ENCODE assay signal across 11 cellular contexts in genomic region chr4:88965053-88965452, GRCh38.
DNase-seq lines count a peak whose midpoint lies in the region; ATAC-seq and FAIRE-seq lines count a peak whose summit lies in the region.
"Had no signal": no experiment of that assay in that cellular context is flagged by ENCODE, and none has a peak within 500 bp of the region (broad histone marks: within the 10 kb centered on the region; RNA-seq: fewer than 3 reads in every experiment).

No MANE protein-coding gene starts in this region.

- no peak for ATAC-seq in activated naive CD8-positive, alpha-beta T cell treated with anti-CD3 and anti-CD28 coated beads, Interleukin-2, amount 50 U/mL, for 24 hours

- no peaks in the 10 kb centered on the region for H3K4me1 Mint-ChIP-seq in activated naive CD8-positive, alpha-beta T cell treated with anti-CD3 and anti-CD28 coated beads, Interleukin-2, amount 50 U/mL, for 24 hours
- H3K4me1 Mint-ChIP-seq: IgD-negative memory B cell had no signal

- no peak for FAIRE-seq in GM19239 (lab: Jason Lieb, UNC)
- FAIRE-seq: GM12878 had no signal

- H3K9me3 Mint-ChIP-seq in activated naive CD8-positive, alpha-beta T cell treated with anti-CD3 and anti-CD28 coated beads, Interleukin-2, amount 50 U/mL, for 24 hours, result no peaks in the 10 kb centered on the region
- H3K9me3 Mint-ChIP-seq: IgD-negative memory B cell had no signal

- peaks cover 2% of the 10 kb centered on the region for H3K27me3 Mint-ChIP-seq in activated naive CD8-positive, alpha-beta T cell treated with anti-CD3 and anti-CD28 coated beads, Interleukin-2, amount 50 U/mL, for 24 hours

- no peak overlapping the region for H3K27ac Mint-ChIP-seq in activated naive CD8-positive, alpha-beta T cell treated with anti-CD3 and anti-CD28 coated beads, Interleukin-2, amount 50 U/mL, for 24 hours
- H3K27ac Mint-ChIP-seq: IgD-negative memory B cell had no signal

- H3K4me3 Mint-ChIP-seq in activated naive CD8-positive, alpha-beta T cell treated with anti-CD3 and anti-CD28 coated beads, Interleukin-2, amount 50 U/mL, for 24 hours, result no peak overlapping the region
- H3K4me3 Mint-ChIP-seq: IgD-negative memory B cell had no signal

- H3K36me3 Mint-ChIP-seq in activated naive CD8-positive, alpha-beta T cell treated with anti-CD3 and anti-CD28 coated beads, Interleukin-2, amount 50 U/mL, for 24 hours (ENCODE audit: low read depth), result no peaks in the 10 kb centered on the region
- H3K36me3 Mint-ChIP-seq: IgD-negative memory B cell had no signal

- DNase-seq in DMS153 treated with DMSO at 0.1 percent for 48 hours (lab: John Stamatoyannopoulos, UW; ENCODE audit: unreplicated experiment) (peak; percentile 17), DMS153 (lab: John Stamatoyannopoulos, UW) (no peak), NCI-H2029 (lab: John Stamatoyannopoulos, UW) (peak; percentile 37), amniotic epithelial cell (ENCODE audit: low read depth) (peak; percentile 17), renal cortical epithelial cell (ENCODE audit: low read depth) (peak; percentile 28), nucleus accumbens (lab: John Stamatoyannopoulos, UW) (no peak), GM19239 (ENCODE audit: insufficient read length, low spot score) (no peak)
- no peak for DNase-seq in activated naive CD8-positive, alpha-beta T cell treated with anti-CD3 and anti-CD28 coated beads, Interleukin-2, amount 50 U/mL, for 24 hours
- DNase-seq: NCI-H524 treated with DMSO at 0.1 percent for 48 hours had no signal

Comparison
In these comparisons a context has a peak if more than half of its experiments do, and no peak if none do; other contexts are left out.
1. DNase-seq: peak in DMS153 treated with DMSO at 0.1 percent for 48 hours (single experiment), NCI-H2029 (single experiment), amniotic epithelial cell (single experiment) and renal cortical epithelial cell (single experiment); none in DMS153 (single experiment), nucleus accumbens (0 of 56), activated naive CD8-positive, alpha-beta T cell treated with anti-CD3 and anti-CD28 coated beads, Interleukin-2, amount 50 U/mL, for 24 hours (single experiment) and GM19239 (single experiment).